ENCODE assay signal across 10 cellular contexts in genomic region chr14:73462815-73463214, GRCh38. TPM values are rescaled to one million over a fixed set of nuclear protein-coding genes. Genes with fewer than 3 reads are reported as not detected.
DNase-seq lines count a peak whose midpoint lies in the region; ATAC-seq and TF ChIP-seq lines count a peak whose summit lies in the region.
"Had no signal": no experiment of that assay in that cellular context is flagged by ENCODE, and none has a peak within 500 bp of the region (broad histone marks: within the 10 kb centered on the region; RNA-seq: fewer than 3 reads in every experiment).

No MANE protein-coding gene starts in this region.

- H3K4me3 ChIP-seq in breast epithelium: peak overlapping the region in 1 of 3 donors; percentile 15
- H3K4me3 ChIP-seq in left lung: peak overlapping the region in 1 of 2 donors; percentile 30

- no peaks in the 10 kb centered on the region for H3K36me3 ChIP-seq in breast epithelium
- H3K36me3 ChIP-seq in left lung: no peaks in the 10 kb centered on the region

- no peak for TF ChIP-seq POLR2A in breast epithelium (IDR thresholded peaks at IDR 0.05)

- TF ChIP-seq CTCF in breast epithelium (IDR thresholded peaks at IDR 0.05) (no peak), left lung (IDR thresholded peaks at IDR 0.05) (no peak)

- intact Hi-C loops in activated CD4-positive, alpha-beta T cell treated with anti-CD3 and anti-CD28 coated beads for 36 hours (cut with DNase I, micrococcal nuclease): no loop called here
- intact Hi-C loops in breast epithelium (cut with DNase I; ENCODE audit: low total_unique reads) (no loop called here), left lung (cut with DNase I) (no loop called here)

- peak overlapping the region; percentile 94 for H3K27ac Mint-ChIP-seq in activated CD4-positive, alpha-beta T cell treated with anti-CD3 and anti-CD28 coated beads for 36 hours
- H3K27ac Mint-ChIP-seq in activated CD4-positive, alpha-beta T cell treated with anti-CD3 and anti-CD28 coated beads, Interleukin-2, amount 10 ng/mL, durations not matched to agents 7 days and 5 days: no peak overlapping the region

- H3K9me3 ChIP-seq in breast epithelium (no peaks in the 10 kb centered on the region), left lung (no peaks in the 10 kb centered on the region)

- ATAC-seq in activated CD4-positive, alpha-beta T cell treated with anti-CD3 and anti-CD28 coated beads for 36 hours: no peak
- ATAC-seq in left lung: no peak
- ATAC-seq in GM21786 (IDR thresholded peaks at IDR 0.05; ENCODE audit: unreplicated experiment): no peak

- H3K4me1 ChIP-seq in breast epithelium: peaks cover 3 to 7% of the 10 kb centered on the region in 2 donors
- peaks cover 17 to 92% of the 10 kb centered on the region in 2 donors for H3K4me1 ChIP-seq in left lung

- peaks cover 3% of the 10 kb centered on the region for H3K36me3 Mint-ChIP-seq in activated CD4-positive, alpha-beta T cell treated with anti-CD3 and anti-CD28 coated beads for 36 hours (ENCODE audit: low read depth)
- peaks cover 1% of the 10 kb centered on the region for H3K36me3 Mint-ChIP-seq in activated CD4-positive, alpha-beta T cell treated with anti-CD3 and anti-CD28 coated beads, Interleukin-2, amount 10 ng/mL, durations not matched to agents 7 days and 5 days (ENCODE audit: low read depth)

- CTCF ChIA-PET in activated CD4-positive, alpha-beta T cell treated with anti-CD3 and anti-CD28 coated beads for 36 hours (lab: Charles Lee): interaction anchor here (0.7 to 3.5 kb wide), 11 partner anchors 8 to 172 kb away, joined by 3 to 24 read pairs (median 3); no protein-coding TSS in a partner anchor
- CTCF ChIA-PET in activated CD4-positive, alpha-beta T cell treated with anti-CD3 and anti-CD28 coated beads, Interleukin-2, amount 10 ng/mL, durations not matched to agents 7 days and 5 days (lab: Charles Lee): interaction anchor here (1.1 to 1.9 kb wide), 4 partner anchors 9 to 208 kb away, joined by 3 to 15 read pairs (median 3); no protein-coding TSS in a partner anchor

- H3K4me1 Mint-ChIP-seq in activated CD4-positive, alpha-beta T cell treated with anti-CD3 and anti-CD28 coated beads for 36 hours: peaks cover 57% of the 10 kb centered on the region
- peaks cover 54% of the 10 kb centered on the region for H3K4me1 Mint-ChIP-seq in activated CD4-positive, alpha-beta T cell treated with anti-CD3 and anti-CD28 coated beads, Interleukin-2, amount 10 ng/mL, durations not matched to agents 7 days and 5 days

- POLR2A ChIA-PET in activated CD4-positive, alpha-beta T cell treated with anti-CD3 and anti-CD28 coated beads for 36 hours (lab: Charles Lee): interaction anchor here (1.4 kb wide), 1 partner anchor 28 kb away, joined by 4 read pairs; the partner anchor contains the start of gene RIOX1
- POLR2A ChIA-PET in activated CD4-positive, alpha-beta T cell treated with anti-CD3 and anti-CD28 coated beads, Interleukin-2, amount 10 ng/mL, durations not matched to agents 7 days and 5 days (lab: Charles Lee): no interaction called here

- H3K27me3 ChIP-seq in breast epithelium (no peaks in the 10 kb centered on the region), left lung (no peaks in the 10 kb centered on the region)

- no peaks in the 10 kb centered on the region for H3K27me3 Mint-ChIP-seq in activated CD4-positive, alpha-beta T cell treated with anti-CD3 and anti-CD28 coated beads for 36 hours
- no peaks in the 10 kb centered on the region for H3K27me3 Mint-ChIP-seq in activated CD4-positive, alpha-beta T cell treated with anti-CD3 and anti-CD28 coated beads, Interleukin-2, amount 10 ng/mL, durations not matched to agents 7 days and 5 days

- H3K9me3 Mint-ChIP-seq in activated CD4-positive, alpha-beta T cell treated with anti-CD3 and anti-CD28 coated beads for 36 hours (ENCODE audit: low read depth): no peaks in the 10 kb centered on the region
- no peaks in the 10 kb centered on the region for H3K9me3 Mint-ChIP-seq in activated CD4-positive, alpha-beta T cell treated with anti-CD3 and anti-CD28 coated beads, Interleukin-2, amount 10 ng/mL, durations not matched to agents 7 days and 5 days

- DNase-seq in activated CD4-positive, alpha-beta T cell treated with anti-CD3 and anti-CD28 coated beads for 36 hours: no peak
- no peak for DNase-seq in activated CD4-positive, alpha-beta T cell treated with anti-CD3 and anti-CD28 coated beads for 4 hours
- DNase-seq in breast epithelium (ENCODE audit: low spot score in 2 of 2) (no peak), left lung (no peak), stromal cell of bone marrow (ENCODE audit: low read depth) (peak; percentile 65)
- no peak for DNase-seq in central memory CD4-positive, alpha-beta T cell
- no peak for DNase-seq in activated CD4-positive, alpha-beta T cell treated with anti-CD3 and anti-CD28 coated beads, Interleukin-2, amount 10 ng/mL, durations not matched to agents 7 days and 5 days
- DNase-seq: activated effector memory CD4-positive, alpha-beta T cell treated with anti-CD3 and anti-CD28 coated beads, Interleukin-2, amount 50 U/mL, for 16 hours; KG1 had no signal

- H3K4me3 Mint-ChIP-seq in activated CD4-positive, alpha-beta T cell treated with anti-CD3 and anti-CD28 coated beads for 36 hours: peak overlapping the region; percentile 53
- no peak overlapping the region for H3K4me3 Mint-ChIP-seq in activated CD4-positive, alpha-beta T cell treated with anti-CD3 and anti-CD28 coated beads, Interleukin-2, amount 10 ng/mL, durations not matched to agents 7 days and 5 days

- H3K27ac ChIP-seq in breast epithelium: peak overlapping the region; percentile 31 to 41
- peak overlapping the region; percentile 71 to 91 for H3K27ac ChIP-seq in left lung

RNA-seq across cellular contexts. Expression of gene NUMB, which starts 4.5 kb away (rescaled TPM):
- total RNA-seq in activated CD4-positive, alpha-beta T cell treated with anti-CD3 and anti-CD28 coated beads for 36 hours: 10 to 100 TPM; 35.7 to 54.9 TPM
- 10 to 100 TPM; 49.6 to 84.0 (median 61.6) TPM for total RNA-seq in breast epithelium
- total RNA-seq in left lung: 100 to 1,000 TPM in 1 of 2 donors, 10 to 100 TPM in 1; 95.1 to 121 TPM
- 10 to 100 TPM; 39.6 to 49.6 TPM for total RNA-seq in activated CD4-positive, alpha-beta T cell treated with anti-CD3 and anti-CD28 coated beads, Interleukin-2, amount 10 ng/mL, durations not matched to agents 7 days and 5 days

RNA-seq across cellular contexts. Expression of gene RIOX1, which starts 27.9 kb away (rescaled TPM):
- 10 to 100 TPM; 12.8 to 12.9 TPM for total RNA-seq in activated CD4-positive, alpha-beta T cell treated with anti-CD3 and anti-CD28 coated beads for 36 hours
- total RNA-seq in breast epithelium (10 to 100 TPM; 10.9 to 20.5 (median 18.0) TPM), left lung (10 to 100 TPM; 11.9 to 14.7 TPM)
- 10 to 100 TPM; 20.2 to 20.9 TPM for total RNA-seq in activated CD4-positive, alpha-beta T cell treated with anti-CD3 and anti-CD28 coated beads, Interleukin-2, amount 10 ng/mL, durations not matched to agents 7 days and 5 days
